Comparison of ENCODE assay signal across 7 cellular contexts in genomic region chr3:150703756-150704344, GRCh38. TPM values are rescaled to one million over a fixed set of nuclear protein-coding genes. Genes with fewer than 3 reads are reported as not detected.
A peak's percentile ranks its signal among the peaks of the same experiment; 100 is the strongest.
DNase-seq lines count a peak whose midpoint lies in the region; ATAC-seq and TF ChIP-seq lines count a peak whose summit lies in the region.

Gene ERICH6 (minus strand): TSS chr3:150703920. CDS start chr3:150703898, 22 bp downstream.

- peaks cover 0 to 5% of the 10 kb centered on the region in 2 donors for H3K4me1 ChIP-seq in ascending aorta

- no peaks in the 10 kb centered on the region for H3K27me3 ChIP-seq in ascending aorta

- peaks cover 16% of the 10 kb centered on the region for H3K4me1 Mint-ChIP-seq in T-helper 17 cell

- TF ChIP-seq CTCF in ascending aorta (IDR thresholded peaks at IDR 0.05) = peak in 2 of 3 experiments; percentile 7 to 24

- peaks cover 2% of the 10 kb centered on the region for H3K36me3 Mint-ChIP-seq in T-helper 17 cell (ENCODE audit: low read depth)

- intact Hi-C loops in ascending aorta (cut with DNase I) = loop anchor here (1.0 to 5.0 kb wide), 3 partner anchors 59 to 157 kb away; partner anchors contain the start of genes EIF2A, SELENOT, SERP1 and SIAH2

- H3K9me3 ChIP-seq in T-helper 17 cell (ENCODE audit: control insufficient read depth, low read length, poor library complexity, severe bottlenecking) (no peaks in the 10 kb centered on the region), ascending aorta (no peaks in the 10 kb centered on the region)

- TF ChIP-seq POLR2A in GM15510 (IDR thresholded peaks at IDR 0.05; ENCODE audit: borderline replicate concordance, extremely low read depth, insufficient read length) = peak; percentile 62

- H3K27ac ChIP-seq in ascending aorta = peak within 1 kb of the TSS; percentile 83 to 86

- H3K4me3 Mint-ChIP-seq in T-helper 17 cell = peak within 1 kb of the TSS; percentile 97

- H3K27ac Mint-ChIP-seq in T-helper 17 cell = peak within 1 kb of the TSS; percentile 97

- DNase-seq in NCI-H146 (lab: John Stamatoyannopoulos, UW) (peak; percentile 96), T-helper 17 cell (peak; percentile 56 to 69 (median 58)), ascending aorta (ENCODE audit: low spot score in 2 of 2) (peak; percentile 67 to 96), hepatic stellate cell (ENCODE audit: low spot score) (peak; percentile 92), renal cortical epithelial cell (ENCODE audit: low read depth) (peak; percentile 76)

- ATAC-seq in HG02870 (IDR thresholded peaks at IDR 0.05; ENCODE audit: unreplicated experiment) (peak; percentile 98), T-helper 17 cell (peak; percentile 91)

- no peaks in the 10 kb centered on the region for H3K27me3 Mint-ChIP-seq in T-helper 17 cell

- no peaks in the 10 kb centered on the region for H3K36me3 ChIP-seq in ascending aorta

- H3K4me3 ChIP-seq in ascending aorta = peak within 1 kb of the TSS; percentile 70 to 84

RNA-seq across cellular contexts. Expression of gene ERICH6, which starts in this region (rescaled TPM):
- 1 to 10 TPM in 1 of 2 donors, under 1 TPM in 1; 0.92 to 1.6 TPM for total RNA-seq in T-helper 17 cell
- total RNA-seq in ascending aorta = not detected
- total RNA-seq in renal cortical epithelial cell = 0.35 TPM in 1 of 2 replicates, not detected in the other

Comparison
In these comparisons a context has a peak if more than half of its experiments do, and no peak if none do; other contexts are left out.
1. Peak in every context shown above with its lines: DNase-seq, ATAC-seq, H3K4me3 ChIP-seq and H3K27ac ChIP-seq.
2. Peak in DNase-seq, H3K4me3 ChIP-seq and H3K27ac ChIP-seq in ascending aorta; RNA of the gene not detected or under 1 TPM.
3. Peak in DNase-seq in renal cortical epithelial cell; RNA of the gene not detected or under 1 TPM.